Comparison of ENCODE assay signal across 8 cellular contexts in the genomic region with DNA sequence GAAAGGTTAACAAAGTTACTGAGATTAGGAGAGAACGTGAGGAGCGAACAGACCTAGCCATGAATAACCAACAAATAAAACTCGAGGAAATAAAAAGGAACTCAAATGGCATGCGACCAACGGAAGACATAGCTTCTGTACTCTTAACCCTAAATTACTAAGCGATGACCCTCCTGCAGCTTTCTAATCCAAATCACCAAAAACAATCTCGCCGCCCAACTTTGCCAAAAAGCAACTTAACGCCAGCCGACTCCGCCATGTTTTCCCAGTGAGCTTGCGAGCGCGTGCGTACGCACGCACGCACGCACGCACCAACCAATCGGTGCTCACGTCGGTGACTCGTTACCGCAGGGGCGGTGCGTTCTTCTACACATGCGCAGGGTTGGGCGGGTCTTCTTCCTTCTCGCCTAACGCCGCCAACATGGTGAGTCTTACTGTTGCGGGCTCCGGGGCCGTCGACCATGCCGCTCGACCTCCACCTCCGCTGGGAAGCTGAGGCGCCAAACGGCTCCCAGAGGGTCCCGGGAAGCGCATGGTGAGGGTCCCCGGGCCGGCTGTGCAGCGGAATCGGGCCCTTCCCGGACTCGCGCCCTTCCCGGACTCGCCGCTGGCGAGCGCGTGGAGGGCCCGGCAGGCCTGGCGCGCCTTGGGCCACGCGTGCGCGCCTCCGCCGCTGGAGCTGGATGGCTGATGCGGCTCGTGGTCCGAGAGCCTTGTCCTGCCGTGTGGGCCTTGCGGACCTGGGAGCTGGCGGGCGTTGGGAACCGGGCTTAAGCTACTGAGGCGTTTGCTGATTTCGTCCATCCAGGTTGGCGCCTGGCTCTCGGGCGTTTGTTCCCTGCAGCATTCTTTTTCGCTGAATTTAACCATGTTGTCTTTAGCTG. TPM values are rescaled to one million over a fixed set of nuclear protein-coding genes. Genes with fewer than 3 reads are reported as not detected.
DNase-seq lines count a peak whose midpoint lies in the region; ATAC-seq and TF ChIP-seq lines count a peak whose summit lies in the region.

A gene (plus strand): TSS at position 400 of the 884 bp plus-strand sequence. CDS start 133 bp downstream, at position 533.

- TF ChIP-seq CTCF in LNCaP clone FGC (IDR thresholded peaks at IDR 0.05; ENCODE audit: control insufficient read depth, extremely low read depth, insufficient read depth) (no peak), fibroblast of pulmonary artery (IDR thresholded peaks at IDR 0.05; ENCODE audit: low read length, missing control alignments) (no peak)

- H3K4me3 ChIP-seq in LNCaP clone FGC (ENCODE audit: low read depth, low read length) (peak within 1 kb of the TSS; percentile 78), fibroblast of pulmonary artery (replicated peaks; ENCODE audit: low read depth, low read length) (peak within 1 kb of the TSS; percentile 81)

- peak; percentile 97 for TF ChIP-seq POLR2A in Raji (IDR thresholded peaks at IDR 0.05; ENCODE audit: insufficient read depth, low read depth, low read length)

- ATAC-seq in natural killer cell treated with Interleukin-12 subunit alpha and Interleukin-12 subunit beta and Interleukin-15 and Interleukin-18, amount 100 ng/mL, for 72 hours: peak; percentile 86 to 89
- ATAC-seq in stimulated activated naive CD8-positive, alpha-beta T cell treated with anti-CD3 and anti-CD28 coated beads, Interleukin-15, Interleukin-2, amounts not matched to agents 100 U/mL and 50 U/mL, for 24 hours: peak; percentile 77

- no peaks in the 10 kb centered on the region for H3K27me3 Mint-ChIP-seq in natural killer cell treated with Interleukin-12 subunit alpha and Interleukin-12 subunit beta and Interleukin-15 and Interleukin-18, amount 100 ng/mL, for 72 hours

- peak within 1 kb of the TSS; percentile 87 for H3K4me3 Mint-ChIP-seq in natural killer cell treated with Interleukin-12 subunit alpha and Interleukin-12 subunit beta and Interleukin-15 and Interleukin-18, amount 100 ng/mL, for 72 hours

- H3K4me1 Mint-ChIP-seq in natural killer cell treated with Interleukin-12 subunit alpha and Interleukin-12 subunit beta and Interleukin-15 and Interleukin-18, amount 100 ng/mL, for 72 hours (ENCODE audit: low read depth in 2 of 2): peaks cover 40 to 43% of the 10 kb centered on the region in 2 donors

- H3K9me3 Mint-ChIP-seq in natural killer cell treated with Interleukin-12 subunit alpha and Interleukin-12 subunit beta and Interleukin-15 and Interleukin-18, amount 100 ng/mL, for 72 hours: peaks cover 2% of the 10 kb centered on the region

- H3K36me3 Mint-ChIP-seq in natural killer cell treated with Interleukin-12 subunit alpha and Interleukin-12 subunit beta and Interleukin-15 and Interleukin-18, amount 100 ng/mL, for 72 hours: peaks cover 31% of the 10 kb centered on the region

- DNase-seq in Daoy (ENCODE audit: low read depth): peak; percentile 96
- peak; percentile 68 for DNase-seq in GOT3 (lab: John Stamatoyannopoulos, UW)
- peak; percentile 89 for DNase-seq in LNCaP clone FGC (ENCODE audit: low read depth)
- peak; percentile 94 for DNase-seq in activated effector memory CD4-positive, alpha-beta T cell treated with Interleukin-2 at 50 U/mL for 16 hours
- peak; percentile 97 for DNase-seq in fibroblast of pulmonary artery (ENCODE audit: low read depth)
- peak; percentile 94 for DNase-seq in natural killer cell treated with Interleukin-12 subunit alpha and Interleukin-12 subunit beta and Interleukin-15 and Interleukin-18, amount 100 ng/mL, for 72 hours (ENCODE audit: low spot score)
- peak; percentile 94 for DNase-seq in stimulated activated naive CD8-positive, alpha-beta T cell treated with anti-CD3 and anti-CD28 coated beads, Interleukin-15, Interleukin-2, amounts not matched to agents 100 U/mL and 50 U/mL, for 24 hours

- peak within 1 kb of the TSS; percentile 92 to 96 for H3K27ac Mint-ChIP-seq in natural killer cell treated with Interleukin-12 subunit alpha and Interleukin-12 subunit beta and Interleukin-15 and Interleukin-18, amount 100 ng/mL, for 72 hours

RNA-seq across cellular contexts. Expression of the gene that starts here (rescaled TPM):
- total RNA-seq in Daoy (2014; rRNA removed; shearing (Covaris generic)): 374 and 444 TPM in 2 replicates
- total RNA-seq in natural killer cell treated with Interleukin-12 subunit alpha and Interleukin-12 subunit beta and Interleukin-15 and Interleukin-18, amount 100 ng/mL, for 72 hours: 1,000 to 10,000 TPM; 1,149 to 1,386 TPM

Comparison
In these comparisons a context has a peak if more than half of its experiments do, and no peak if none do; other contexts are left out.
1. Peak in every context shown above with its lines: DNase-seq, ATAC-seq and H3K4me3 ChIP-seq.